Comparison of ENCODE assay signal across 21 cellular contexts in the genomic region with DNA sequence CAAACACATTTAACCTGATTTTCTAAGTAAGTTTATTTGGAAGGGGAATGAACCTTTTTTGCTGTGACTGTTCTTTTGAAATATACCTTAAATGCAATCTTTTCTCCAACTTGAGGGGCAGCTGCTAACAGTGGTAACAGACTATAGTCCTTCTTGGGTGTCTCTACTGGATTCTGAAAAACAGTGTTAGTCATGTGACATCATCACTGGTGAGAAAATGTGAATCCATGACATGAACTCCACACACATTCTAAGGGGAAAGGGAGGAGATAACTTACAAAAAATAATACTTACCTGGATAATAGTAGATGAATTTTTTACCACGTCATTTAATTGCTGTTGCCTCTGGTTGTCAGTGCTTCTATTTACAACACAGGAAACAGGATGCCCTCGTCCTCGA. TPM values are rescaled to one million over a fixed set of nuclear protein-coding genes. Genes with fewer than 3 reads are reported as not detected.
DNase-seq lines count a peak whose midpoint lies in the region; ATAC-seq, FAIRE-seq and TF ChIP-seq lines count a peak whose summit lies in the region.
"Had no signal": no experiment of that assay in that cellular context is flagged by ENCODE, and none has a peak within 500 bp of the region (broad histone marks: within the 10 kb centered on the region; RNA-seq: fewer than 3 reads in every experiment).

No MANE protein-coding gene starts in this region.

- ATAC-seq in HepG2 (no peak), right lobe of liver (no peak), HG02981 (IDR thresholded peaks at IDR 0.05; ENCODE audit: unreplicated experiment) (no peak)
- no peak for ATAC-seq in activated CD8-positive, alpha-beta T cell treated with anti-CD3 and anti-CD28 coated beads for 36 hours
- ATAC-seq: HCT116, Panc1 had no signal

- TF ChIP-seq CTCF in HepG2 (CRISPR knock-in tag; IDR thresholded peaks at IDR 0.05) (no peak), right lobe of liver (IDR thresholded peaks at IDR 0.05) (no peak), endodermal cell (conservative IDR thresholded peaks at IDR 0.05) (no peak)
- TF ChIP-seq CTCF in activated CD8-positive, alpha-beta T cell treated with anti-CD3 and anti-CD28 coated beads for 36 hours (IDR thresholded peaks at IDR 0.05) = no peak

- H3K9ac ChIP-seq in HepG2 (ENCODE audit: insufficient read depth, low read depth, low read length) (no peak overlapping the region), endodermal cell (ENCODE audit: extremely low read depth, low read length, poor library complexity, severe bottlenecking) (no peak overlapping the region)

- DNase-seq in HepG2 (ENCODE audit: low spot score) (no peak), right lobe of liver (no peak), dermis blood vessel endothelial cell (peak; percentile 31), endodermal cell (no peak), G401 (ENCODE audit: low spot score) (no peak)
- DNase-seq in activated CD8-positive, alpha-beta T cell treated with anti-CD3 and anti-CD28 coated beads for 36 hours = no peak
- DNase-seq: CD4-positive, alpha-beta T cell; Karpas-422; NCI-H1694; NCI-H2081; NCI-H2171; NCI-H345; NCI-H524; NCI-H82 had no signal

- peaks cover 24% of the 10 kb centered on the region for H3K36me3 Mint-ChIP-seq in activated CD8-positive, alpha-beta T cell treated with anti-CD3 and anti-CD28 coated beads for 36 hours (ENCODE audit: low read depth)
- peaks cover 55% of the 10 kb centered on the region for H3K36me3 Mint-ChIP-seq in endodermal cell (ENCODE audit: low read depth)
- H3K36me3 Mint-ChIP-seq: IgD-negative memory B cell had no signal

- peaks cover 3% of the 10 kb centered on the region for H3K79me2 ChIP-seq in HepG2 (ENCODE audit: insufficient read depth, low read length)

- peaks cover 4% of the 10 kb centered on the region; the same call in 1 of the 2 replicates for H4K20me1 ChIP-seq in HepG2 (ENCODE audit: insufficient read depth, low read length)

- no peak overlapping the region for H2AFZ ChIP-seq in HepG2 (ENCODE audit: low read length)

- H3K4me3 Mint-ChIP-seq in activated CD8-positive, alpha-beta T cell treated with anti-CD3 and anti-CD28 coated beads for 36 hours = no peak overlapping the region
- H3K4me3 Mint-ChIP-seq in endodermal cell = no peak overlapping the region
- H3K4me3 Mint-ChIP-seq: CD4-positive, alpha-beta T cell; IgD-negative memory B cell had no signal

- WGBS in HepG2 (ENCODE audit: low lambda C conversion rate) = 93% methylated on average over 3 of the region's 3 CpGs
- 67% methylated on average over 1 of the region's 3 CpGs for WGBS in right lobe of liver (ENCODE audit: insufficient coverage, low coverage, low lambda C conversion rate, missing lambda C conversion rate)
- WGBS in endodermal cell (ENCODE audit: insufficient coverage in 1 of 2, insufficient read length in 1 of 2), 2 experiments = 98 to 100% methylated on average over 1 to 3 of the region's 3 CpGs

- no peaks in the 10 kb centered on the region for H3K9me3 ChIP-seq in HepG2 (ENCODE audit: low read length)
- no peaks in the 10 kb centered on the region for H3K9me3 ChIP-seq in right lobe of liver
- H3K9me3 ChIP-seq in endodermal cell (ENCODE audit: control insufficient read depth, low read length) = no peaks in the 10 kb centered on the region

- POLR2A ChIA-PET in HepG2 (lab: Yijun Ruan, JAX) = no interaction called here
- POLR2A ChIA-PET in activated CD8-positive, alpha-beta T cell treated with anti-CD3 and anti-CD28 coated beads for 36 hours (lab: Charles Lee) = no interaction called here

- H3K4me1 ChIP-seq in HepG2 (ENCODE audit: insufficient read depth, low read length) (no peaks in the 10 kb centered on the region), right lobe of liver (no peaks in the 10 kb centered on the region), endodermal cell (ENCODE audit: control insufficient read depth, insufficient read depth, low read length) (no peaks in the 10 kb centered on the region)

- no peaks in the 10 kb centered on the region for H3K27me3 Mint-ChIP-seq in activated CD8-positive, alpha-beta T cell treated with anti-CD3 and anti-CD28 coated beads for 36 hours
- H3K27me3 Mint-ChIP-seq in endodermal cell (ENCODE audit: insufficient read depth) = no peaks in the 10 kb centered on the region
- H3K27me3 Mint-ChIP-seq: CD4-positive, alpha-beta T cell; IgD-negative memory B cell had no signal

- H3K4me2 ChIP-seq in HepG2 (ENCODE audit: low read depth, low read length) = no peak overlapping the region

- no peak overlapping the region for H3K4me3 ChIP-seq in HepG2 (replicated peaks in 1 of 3; ENCODE audit: insufficient read depth in 1 of 3, low read depth in 2 of 3, low read length in 3 of 3)
- no peak overlapping the region for H3K4me3 ChIP-seq in right lobe of liver
- no peak overlapping the region for H3K4me3 ChIP-seq in endodermal cell (ENCODE audit: low read length)

- H3K27ac Mint-ChIP-seq in activated CD8-positive, alpha-beta T cell treated with anti-CD3 and anti-CD28 coated beads for 36 hours = peak overlapping the region; percentile 5
- H3K27ac Mint-ChIP-seq in endodermal cell = no peak overlapping the region
- H3K27ac Mint-ChIP-seq: CD4-positive, alpha-beta T cell had no signal

- no peak for TF ChIP-seq EP300 in HepG2 (IDR thresholded peaks at IDR 0.05; ENCODE audit: low read depth in 2 of 2, low read length in 2 of 2)
- no peak for TF ChIP-seq EP300 in HepG2 (CRISPR knock-in tag; IDR thresholded peaks at IDR 0.05; ENCODE audit: borderline replicate concordance)

- no peak overlapping the region for H3K27ac ChIP-seq in HepG2 (ENCODE audit: extremely low read length, insufficient read depth, low read length)
- no peak overlapping the region for H3K27ac ChIP-seq in right lobe of liver
- H3K27ac ChIP-seq in endodermal cell (ENCODE audit: low read depth, low read length) = no peak overlapping the region

- no TSS peak for BruUV-seq in HepG2 (replicated peaks; lab: Mats Ljungman, UMichigan)

- in situ Hi-C loops in HepG2 (cut with HindIII; ENCODE audit: extremely low pct_ligation_motif_present, low pct_unique_long_range_greater_than_20kb) = no loop called here
- in situ Hi-C loops in G401 (cut with HindIII; ENCODE audit: low sequenced_read_pairs) = no loop called here

- H3K4me1 Mint-ChIP-seq in activated CD8-positive, alpha-beta T cell treated with anti-CD3 and anti-CD28 coated beads for 36 hours (ENCODE audit: low read depth) = peaks cover 11% of the 10 kb centered on the region
- H3K4me1 Mint-ChIP-seq in endodermal cell = no peaks in the 10 kb centered on the region

- no peak for FAIRE-seq in HepG2 (lab: Jason Lieb, UNC)
- FAIRE-seq: G401.6, GM19239, H1 had no signal

- TF ChIP-seq POLR2A in HepG2 (IDR thresholded peaks at IDR 0.05; ENCODE audit: insufficient read depth in 1 of 2, low read depth in 2 of 2, low read length in 2 of 2) = no peak
- TF ChIP-seq POLR2A in right lobe of liver (IDR thresholded peaks at IDR 0.05) = no peak

- H3K9me3 Mint-ChIP-seq in activated CD8-positive, alpha-beta T cell treated with anti-CD3 and anti-CD28 coated beads for 36 hours = no peaks in the 10 kb centered on the region
- no peaks in the 10 kb centered on the region for H3K9me3 Mint-ChIP-seq in endodermal cell
- H3K9me3 Mint-ChIP-seq: CD4-positive, alpha-beta T cell; IgD-negative memory B cell had no signal

- H3K36me3 ChIP-seq in HepG2 (replicated peaks in 1 of 2; ENCODE audit: control insufficient read depth in 1 of 2, insufficient read depth in 2 of 2, low read length in 2 of 2) = peaks cover 15 to 59% of the 10 kb centered on the region in 2 experiments
- peaks cover 0 to 30% (median 13%) of the 10 kb centered on the region in 4 donors for H3K36me3 ChIP-seq in right lobe of liver
- peaks cover 60% of the 10 kb centered on the region for H3K36me3 ChIP-seq in endodermal cell (ENCODE audit: control insufficient read depth, insufficient read depth, low read length)

- intact Hi-C loops in HepG2 (cut with micrococcal nuclease; ENCODE audit: unreplicated experiment) = loop anchor here (10.0 kb wide), 1 partner anchor 55 kb away; no protein-coding TSS in a partner anchor
- intact Hi-C loops in right lobe of liver (cut with DNase I) = loop anchor here (10.0 kb wide), 1 partner anchor 135 kb away; no protein-coding TSS in a partner anchor
- intact Hi-C loops in activated CD8-positive, alpha-beta T cell treated with anti-CD3 and anti-CD28 coated beads for 36 hours (cut with micrococcal nuclease) = no loop called here

- TF ChIP-seq RAD21 in HepG2 (CRISPR knock-in tag; IDR thresholded peaks at IDR 0.05) = no peak

- H3K27me3 ChIP-seq in HepG2 (ENCODE audit: control insufficient read depth in 1 of 2, insufficient read depth in 2 of 2, low read length in 2 of 2) = no peaks in the 10 kb centered on the region
- no peaks in the 10 kb centered on the region for H3K27me3 ChIP-seq in right lobe of liver
- no peaks in the 10 kb centered on the region for H3K27me3 ChIP-seq in endodermal cell (ENCODE audit: control insufficient read depth, insufficient read depth, low read length, poor library complexity, severe bottlenecking)

- CTCF ChIA-PET in HepG2 (lab: Yijun Ruan, JAX; ENCODE audit: low intra/inter-chr PET ratio, low total read pairs) = no interaction called here
- CTCF ChIA-PET in activated CD8-positive, alpha-beta T cell treated with anti-CD3 and anti-CD28 coated beads for 36 hours (lab: Charles Lee) = interaction anchor here (0.7 to 1.0 kb wide), 2 partner anchors 10 to 330 kb away, joined by 3 to 5 read pairs; no protein-coding TSS in a partner anchor

RNA-seq across cellular contexts. Expression of gene COIL, which starts 11.3 kb away (rescaled TPM):
- 29.4 and 39.0 TPM in 2 replicates for total RNA-seq in HepG2 (2016; rRNA removed; fragmentation: Illumina TruSeq; extraction: Trizol)
- 6.3 and 7.1 TPM in 2 replicates for total RNA-seq in HepG2 (2016; cell fraction: cytosol; rRNA removed; fragmentation: Illumina TruSeq; extraction: Trizol; ENCODE audit: low read depth)
- 30.1 and 39.1 TPM in 2 replicates for total RNA-seq in HepG2 (2016; cell fraction: insoluble cytoplasmic fraction; rRNA removed; fragmentation: Illumina TruSeq; extraction: Trizol)
- 15.5 and 19.2 TPM in 2 replicates for total RNA-seq in HepG2 (2016; cell fraction: membrane; rRNA removed; fragmentation: Illumina TruSeq; extraction: Trizol)
- total RNA-seq in HepG2 (2016; cell fraction: nucleus; rRNA removed; fragmentation: Illumina TruSeq; extraction: Trizol) = 22.5 and 22.8 TPM in 2 replicates
- 5.7 and 8.1 TPM in 2 replicates for polyA plus RNA-seq in HepG2 (2011; rRNA removed)
- 3.4 and 4.6 TPM in 2 replicates for polyA plus RNA-seq in HepG2 (2011; cell fraction: cytosol; rRNA removed)
- polyA plus RNA-seq in HepG2 (2011; cell fraction: nucleus; rRNA removed) = 4.1 and 5.2 TPM in 2 replicates
- polyA plus RNA-seq in HepG2 (2012) = 9.5 and 14.7 TPM in 2 replicates
- 3.3 and 3.7 TPM in 2 replicates for polyA plus RNA-seq in HepG2 (2016; cell fraction: cytosol; fragmentation: Illumina TruSeq; extraction: Trizol; ENCODE audit: low read depth)
- 35.9 and 36.8 TPM in 2 replicates for polyA plus RNA-seq in HepG2 (2016; cell fraction: insoluble cytoplasmic fraction; fragmentation: Illumina TruSeq; extraction: Trizol; ENCODE audit: low read depth)
- 6.7 and 7.4 TPM in 2 replicates for polyA plus RNA-seq in HepG2 (2016; cell fraction: membrane; fragmentation: Illumina TruSeq; extraction: Trizol; ENCODE audit: low read depth)
- polyA plus RNA-seq in HepG2 (2016; cell fraction: nucleus; fragmentation: Illumina TruSeq; extraction: Trizol; ENCODE audit: insufficient read depth, low read depth) = 29.1 and 29.2 TPM in 2 replicates
- polyA minus RNA-seq in HepG2 (2011; rRNA and poly(A)+ RNA removed; ENCODE audit: low replicate concordance) = 4.9 and 6.4 TPM in 2 replicates
- polyA minus RNA-seq in HepG2 (2011; cell fraction: cytosol; rRNA and poly(A)+ RNA removed) = 3.8 and 4.4 TPM in 2 replicates
- polyA minus RNA-seq in HepG2 (2011; cell fraction: nucleus; rRNA and poly(A)+ RNA removed) = 9.0 and 10.3 TPM in 2 replicates
- total RNA-seq in right lobe of liver = 1 to 10 TPM; 5.5 to 7.1 (median 6.5) TPM
- 10 to 100 TPM; 19.5 to 20.8 TPM for total RNA-seq in activated CD8-positive, alpha-beta T cell treated with anti-CD3 and anti-CD28 coated beads for 36 hours
- 16.5 and 18.8 TPM in 2 replicates for total RNA-seq in dermis blood vessel endothelial cell
- 10 to 100 TPM; 18.2 to 19.2 TPM for total RNA-seq in endodermal cell
- 23.8 TPM for polyA plus RNA-seq in endodermal cell (2013, experiment 1 of 2)
- 25.6 TPM for polyA plus RNA-seq in endodermal cell (2013, experiment 2 of 2)
- total RNA-seq in G401 (2014; rRNA removed; shearing (Covaris generic)) = 14.4 and 25.3 TPM in 2 replicates

RNA-seq across cellular contexts. Expression of gene SCPEP1, which starts 28.3 kb away (rescaled TPM):
- total RNA-seq in HepG2 (2016; rRNA removed; fragmentation: Illumina TruSeq; extraction: Trizol) = 12.3 and 27.3 TPM in 2 replicates
- 1.9 and 2.5 TPM in 2 replicates for total RNA-seq in HepG2 (2016; cell fraction: cytosol; rRNA removed; fragmentation: Illumina TruSeq; extraction: Trizol; ENCODE audit: low read depth)
- 13.5 and 27.2 TPM in 2 replicates for total RNA-seq in HepG2 (2016; cell fraction: insoluble cytoplasmic fraction; rRNA removed; fragmentation: Illumina TruSeq; extraction: Trizol)
- 5.4 TPM in 2 replicates for total RNA-seq in HepG2 (2016; cell fraction: membrane; rRNA removed; fragmentation: Illumina TruSeq; extraction: Trizol)
- total RNA-seq in HepG2 (2016; cell fraction: nucleus; rRNA removed; fragmentation: Illumina TruSeq; extraction: Trizol) = 18.9 and 24.3 TPM in 2 replicates
- polyA plus RNA-seq in HepG2 (2011; rRNA removed) = 20.9 and 24.3 TPM in 2 replicates
- polyA plus RNA-seq in HepG2 (2011; cell fraction: cytosol; rRNA removed) = 12.8 and 18.3 TPM in 2 replicates
- 17.7 and 24.2 TPM in 2 replicates for polyA plus RNA-seq in HepG2 (2011; cell fraction: nucleus; rRNA removed)
- polyA plus RNA-seq in HepG2 (2012) = 23.2 and 26.2 TPM in 2 replicates
- 1.6 and 1.8 TPM in 2 replicates for polyA plus RNA-seq in HepG2 (2016; cell fraction: cytosol; fragmentation: Illumina TruSeq; extraction: Trizol; ENCODE audit: low read depth)
- polyA plus RNA-seq in HepG2 (2016; cell fraction: insoluble cytoplasmic fraction; fragmentation: Illumina TruSeq; extraction: Trizol; ENCODE audit: low read depth) = 10.5 and 11.5 TPM in 2 replicates
- polyA plus RNA-seq in HepG2 (2016; cell fraction: membrane; fragmentation: Illumina TruSeq; extraction: Trizol; ENCODE audit: low read depth) = 2.4 and 3.1 TPM in 2 replicates
- 32.8 and 38.7 TPM in 2 replicates for polyA plus RNA-seq in HepG2 (2016; cell fraction: nucleus; fragmentation: Illumina TruSeq; extraction: Trizol; ENCODE audit: insufficient read depth, low read depth)
- polyA minus RNA-seq in HepG2 (2011; rRNA and poly(A)+ RNA removed; ENCODE audit: low replicate concordance) = 8.0 and 10.3 TPM in 2 replicates
- 11.0 and 11.7 TPM in 2 replicates for polyA minus RNA-seq in HepG2 (2011; cell fraction: cytosol; rRNA and poly(A)+ RNA removed)
- 6.5 and 7.5 TPM in 2 replicates for polyA minus RNA-seq in HepG2 (2011; cell fraction: nucleus; rRNA and poly(A)+ RNA removed)
- 10 to 100 TPM in 5 of 6 experiments, 1 to 10 TPM in 1; 9.2 to 35.4 (median 24.8) TPM for total RNA-seq in right lobe of liver
- total RNA-seq in activated CD8-positive, alpha-beta T cell treated with anti-CD3 and anti-CD28 coated beads for 36 hours = 10 to 100 TPM; 16.0 to 17.8 TPM
- 40.3 and 61.4 TPM in 2 replicates for total RNA-seq in dermis blood vessel endothelial cell
- total RNA-seq in endodermal cell = 10 to 100 TPM; 28.5 to 30.8 TPM
- 38.0 TPM for polyA plus RNA-seq in endodermal cell (2013, experiment 1 of 2)
- 30.3 TPM for polyA plus RNA-seq in endodermal cell (2013, experiment 2 of 2)
- total RNA-seq in G401 (2014; rRNA removed; shearing (Covaris generic)) = 44.5 and 56.9 TPM in 2 replicates

RNA-seq across cellular contexts. Expression of gene TRIM25, which starts 35.7 kb away (rescaled TPM):
- 38.3 and 42.2 TPM in 2 replicates for total RNA-seq in HepG2 (2016; rRNA removed; fragmentation: Illumina TruSeq; extraction: Trizol)
- 11.5 and 12.7 TPM in 2 replicates for total RNA-seq in HepG2 (2016; cell fraction: cytosol; rRNA removed; fragmentation: Illumina TruSeq; extraction: Trizol; ENCODE audit: low read depth)
- 30.2 and 40.2 TPM in 2 replicates for total RNA-seq in HepG2 (2016; cell fraction: insoluble cytoplasmic fraction; rRNA removed; fragmentation: Illumina TruSeq; extraction: Trizol)
- total RNA-seq in HepG2 (2016; cell fraction: membrane; rRNA removed; fragmentation: Illumina TruSeq; extraction: Trizol) = 13.6 and 14.8 TPM in 2 replicates
- 60.9 and 76.8 TPM in 2 replicates for total RNA-seq in HepG2 (2016; cell fraction: nucleus; rRNA removed; fragmentation: Illumina TruSeq; extraction: Trizol)
- 30.8 and 37.6 TPM in 2 replicates for polyA plus RNA-seq in HepG2 (2011; rRNA removed)
- polyA plus RNA-seq in HepG2 (2011; cell fraction: cytosol; rRNA removed) = 17.8 and 19.0 TPM in 2 replicates
- polyA plus RNA-seq in HepG2 (2011; cell fraction: nucleus; rRNA removed) = 100 and 122 TPM in 2 replicates
- 34.2 and 35.8 TPM in 2 replicates for polyA plus RNA-seq in HepG2 (2012)
- polyA plus RNA-seq in HepG2 (2016; cell fraction: cytosol; fragmentation: Illumina TruSeq; extraction: Trizol; ENCODE audit: low read depth) = 1.8 and 2.0 TPM in 2 replicates
- 32.0 and 43.7 TPM in 2 replicates for polyA plus RNA-seq in HepG2 (2016; cell fraction: insoluble cytoplasmic fraction; fragmentation: Illumina TruSeq; extraction: Trizol; ENCODE audit: low read depth)
- polyA plus RNA-seq in HepG2 (2016; cell fraction: membrane; fragmentation: Illumina TruSeq; extraction: Trizol; ENCODE audit: low read depth) = 5.0 and 6.2 TPM in 2 replicates
- 104 and 121 TPM in 2 replicates for polyA plus RNA-seq in HepG2 (2016; cell fraction: nucleus; fragmentation: Illumina TruSeq; extraction: Trizol; ENCODE audit: insufficient read depth, low read depth)
- 51.6 and 77.7 TPM in 2 replicates for polyA minus RNA-seq in HepG2 (2011; rRNA and poly(A)+ RNA removed; ENCODE audit: low replicate concordance)
- 27.8 and 28.2 TPM in 2 replicates for polyA minus RNA-seq in HepG2 (2011; cell fraction: cytosol; rRNA and poly(A)+ RNA removed)
- 64.4 and 71.0 TPM in 2 replicates for polyA minus RNA-seq in HepG2 (2011; cell fraction: nucleus; rRNA and poly(A)+ RNA removed)
- total RNA-seq in right lobe of liver = 10 to 100 TPM; 35.6 to 60.8 (median 49.8) TPM
- total RNA-seq in activated CD8-positive, alpha-beta T cell treated with anti-CD3 and anti-CD28 coated beads for 36 hours = 10 to 100 TPM; 94.2 to 95.6 TPM
- 33.2 and 51.0 TPM in 2 replicates for total RNA-seq in dermis blood vessel endothelial cell
- 10 to 100 TPM; 18.8 to 21.3 TPM for total RNA-seq in endodermal cell
- 8.9 TPM for polyA plus RNA-seq in endodermal cell (2013, experiment 1 of 2)
- 9.3 TPM for polyA plus RNA-seq in endodermal cell (2013, experiment 2 of 2)
- 5.6 and 10.5 TPM in 2 replicates for total RNA-seq in G401 (2014; rRNA removed; shearing (Covaris generic))
